Comparison of ENCODE assay signal across 11 cellular contexts in genomic region chr17:42361781-42362186, GRCh38. TPM values are rescaled to one million over a fixed set of nuclear protein-coding genes. Genes with fewer than 3 reads are reported as not detected.
DNase-seq lines count a peak whose midpoint lies in the region; ATAC-seq and TF ChIP-seq lines count a peak whose summit lies in the region.
"Had no signal": no experiment of that assay in that cellular context is flagged by ENCODE, and none has a peak within 500 bp of the region (broad histone marks: within the 10 kb centered on the region; RNA-seq: fewer than 3 reads in every experiment).

No MANE protein-coding gene starts in this region.

- H3K9me3 ChIP-seq in lower lobe of right lung (no peaks in the 10 kb centered on the region), aorta (ENCODE audit: control insufficient read depth, low read length) (no peaks in the 10 kb centered on the region)
- H3K9me3 ChIP-seq: BLaER1 treated with 17β-estradiol and CSF1 and Interleukin-3, amounts not matched to agents 10 nM and 100 nM had no signal

- ATAC-seq in activated naive CD4-positive, alpha-beta T cell treated with anti-CD3 and anti-CD28 coated beads, Interleukin-2, amount 50 U/mL, for 72 hours, result peak; percentile 83 to 95
- ATAC-seq in lower lobe of right lung (peak; percentile 31 to 50), aorta (ENCODE audit: low FRiP score) (no peak), HG03045 (IDR thresholded peaks at IDR 0.05; ENCODE audit: unreplicated experiment) (no peak)

- H3K36me3 ChIP-seq in lower lobe of right lung (peaks cover 4% of the 10 kb centered on the region), aorta (ENCODE audit: control insufficient read depth in 1 of 2, insufficient read depth in 2 of 2, low read length in 1 of 2) (no peaks in the 10 kb centered on the region)

- DNase-seq in stimulated activated CD4-positive, alpha-beta T cell treated with anti-CD3 and anti-CD28 coated beads, Interleukin-15, amount 100 ng/mL, for 24 hours, result peak; percentile 56
- no peak for DNase-seq in stimulated activated CD4-positive, alpha-beta T cell treated with anti-CD3 and anti-CD28 coated beads, Interleukin-12 subunit alpha, Interleukin-12 subunit beta, amount 100 ng/mL, for 4 hours
- peak in 1 of 2 donors; percentile 69 for DNase-seq in activated naive CD4-positive, alpha-beta T cell treated with anti-CD3 and anti-CD28 coated beads, Interleukin-2, amount 50 U/mL, for 72 hours (ENCODE audit: low spot score in 2 of 2)
- no peak for DNase-seq in lower lobe of right lung
- no peak for DNase-seq in aorta
- no peak for DNase-seq in Kasumi-1 (lab: John Stamatoyannopoulos, UW)
- DNase-seq in NOMO-1 (lab: John Stamatoyannopoulos, UW; ENCODE audit: unreplicated experiment in 2 of 2), result no peak
- DNase-seq: kidney glomerular epithelial cell, NCI-H2081 treated with DMSO at 0.1 percent for 48 hours had no signal

- H3K9me3 Mint-ChIP-seq in activated naive CD4-positive, alpha-beta T cell treated with anti-CD3 and anti-CD28 coated beads, Interleukin-2, amount 50 U/mL, for 72 hours, result peaks cover 0 to 4% of the 10 kb centered on the region in 2 donors

- H3K4me3 ChIP-seq in lower lobe of right lung, result no peak overlapping the region
- H3K4me3 ChIP-seq in aorta (ENCODE audit: low read length in 2 of 2), result no peak overlapping the region
- H3K4me3 ChIP-seq: BLaER1 treated with 17β-estradiol and CSF1 and Interleukin-3, amounts not matched to agents 10 nM and 100 nM had no signal

- 37 to 49% methylated on average over 2 of the region's 2 CpGs for WGBS in aorta, 2 donors

- no peak for TF ChIP-seq CTCF in lower lobe of right lung (IDR thresholded peaks at IDR 0.05)

- intact Hi-C loops in lower lobe of right lung (cut with DNase I) (no loop called here), aorta (cut with DNase I) (no loop called here)

- H3K4me1 ChIP-seq in lower lobe of right lung (peaks cover 90% of the 10 kb centered on the region), aorta (ENCODE audit: control insufficient read depth in 1 of 2, insufficient read depth in 2 of 2, low read length in 2 of 2) (peaks cover 10 to 16% of the 10 kb centered on the region in 2 donors)

- no peaks in the 10 kb centered on the region for H3K27me3 ChIP-seq in lower lobe of right lung (ENCODE audit: low read depth)
- no peaks in the 10 kb centered on the region for H3K27me3 ChIP-seq in aorta (ENCODE audit: control insufficient read depth in 1 of 2, insufficient read depth in 2 of 2, low read length in 1 of 2)
- H3K27me3 ChIP-seq: BLaER1 treated with 17β-estradiol and CSF1 and Interleukin-3, amounts not matched to agents 10 nM and 100 nM had no signal

- H3K27ac ChIP-seq in lower lobe of right lung (no peak overlapping the region), aorta (ENCODE audit: low read depth in 1 of 2, low read length in 2 of 2) (peak overlapping the region; percentile 36 to 47)
- H3K27ac ChIP-seq: BLaER1 treated with 17β-estradiol and CSF1 and Interleukin-3, amounts not matched to agents 10 nM and 100 nM had no signal

- peaks cover 6 to 59% of the 10 kb centered on the region in 2 donors for H3K36me3 Mint-ChIP-seq in activated naive CD4-positive, alpha-beta T cell treated with anti-CD3 and anti-CD28 coated beads, Interleukin-2, amount 50 U/mL, for 72 hours

- H3K27ac Mint-ChIP-seq in activated naive CD4-positive, alpha-beta T cell treated with anti-CD3 and anti-CD28 coated beads, Interleukin-2, amount 50 U/mL, for 72 hours, result peak overlapping the region; percentile 32 to 89

RNA-seq across cellular contexts. Expression of gene STAT3, which starts 26.5 kb away (rescaled TPM):
- 100 to 1,000 TPM; 189 to 505 TPM for total RNA-seq in activated naive CD4-positive, alpha-beta T cell treated with anti-CD3 and anti-CD28 coated beads, Interleukin-2, amount 50 U/mL, for 72 hours
- 278 TPM for total RNA-seq in lower lobe of right lung
- 100 to 1,000 TPM; 279 to 297 TPM for total RNA-seq in aorta
- 10 to 100 TPM; 34.1 to 78.3 TPM for polyA plus RNA-seq in aorta

Comparison
In these comparisons a context has a peak if more than half of its experiments do, and no peak if none do; other contexts are left out.
1. ATAC-seq: peak in activated naive CD4-positive, alpha-beta T cell treated with anti-CD3 and anti-CD28 coated beads, Interleukin-2, amount 50 U/mL, for 72 hours (2 of 2) and lower lobe of right lung (2 of 2); none in aorta (single experiment) and HG03045 (single experiment).